In genomic region chr6:106256201-106256968, GRCh38 we compare ENCODE assay signal across 12 cellular contexts.
DNase-seq lines count a peak whose midpoint lies in the region; ATAC-seq and TF ChIP-seq lines count a peak whose summit lies in the region.
"Had no signal": no experiment of that assay in that cellular context is flagged by ENCODE, and none has a peak within 500 bp of the region (broad histone marks: within the 10 kb centered on the region; RNA-seq: fewer than 3 reads in every experiment).

No MANE protein-coding gene starts in this region.

- H3K27me3 ChIP-seq in neural cell (ENCODE audit: insufficient read depth, low read depth, low read length), result no peaks in the 10 kb centered on the region

- TF ChIP-seq EP300 in neural cell (conservative IDR thresholded peaks at IDR 0.05; ENCODE audit: poor library complexity, severe bottlenecking), result no peak

- peak overlapping the region; percentile 29 for H3K4me2 ChIP-seq in neural cell (ENCODE audit: low read length)

- H3K27ac ChIP-seq in neural cell (ENCODE audit: low read length), result no peak overlapping the region
- H3K27ac ChIP-seq: 22Rv1 had no signal

- H3K9me2 ChIP-seq in neural cell (ENCODE audit: insufficient read depth, low read length), result no peaks in the 10 kb centered on the region

- H3K36me3 ChIP-seq in neural cell (ENCODE audit: insufficient read depth, low read length), result no peaks in the 10 kb centered on the region

- H2AFZ ChIP-seq in neural cell (ENCODE audit: low read depth, low read length), result no peak overlapping the region

- H3K9me3 ChIP-seq in neural cell (ENCODE audit: low read length), result no peaks in the 10 kb centered on the region

- H3K9ac ChIP-seq in neural cell (ENCODE audit: low read length), result no peak overlapping the region

- TF ChIP-seq RAD21 in neural cell (conservative IDR thresholded peaks at IDR 0.05), result no peak

- H3F3A ChIP-seq in neural cell (ENCODE audit: insufficient read depth, low read length, poor library complexity, severe bottlenecking), result peaks cover 5% of the 10 kb centered on the region

- no peaks in the 10 kb centered on the region for H4K20me1 ChIP-seq in neural cell (ENCODE audit: insufficient read depth)

- peak; percentile 2 for DNase-seq in DMS53 (lab: John Stamatoyannopoulos, UW)
- no peak for DNase-seq in DMS53 treated with DMSO at 0.1 percent for 48 hours (lab: John Stamatoyannopoulos, UW; ENCODE audit: unreplicated experiment)
- peak; percentile 74 for DNase-seq in NCI-H69 (lab: John Stamatoyannopoulos, UW)
- DNase-seq in epithelial cell of esophagus (ENCODE audit: low read depth), result peak; percentile 73
- DNase-seq in iPS-NIHi7 (ENCODE audit: extremely low spot score), result no peak
- DNase-seq: activated effector memory CD4-positive, alpha-beta T cell treated with Interleukin-2 at 50 U/mL for 16 hours; CD8-positive, alpha-beta T cell; naive thymus-derived CD8-positive, alpha-beta T cell had no signal

- H3K4me3 ChIP-seq in epithelial cell of esophagus (ENCODE audit: low read length), result no peak overlapping the region
- peak overlapping the region; percentile 22 for H3K4me3 ChIP-seq in neural cell (ENCODE audit: low read length)

- TF ChIP-seq CTCF in epithelial cell of esophagus (IDR thresholded peaks at IDR 0.05; ENCODE audit: insufficient read depth, low read depth, low read length, missing control alignments) (no peak), neural cell (IDR thresholded peaks at IDR 0.05; ENCODE audit: poor library complexity, severe bottlenecking) (no peak)

- ATAC-seq in GM19395 (IDR thresholded peaks at IDR 0.05; ENCODE audit: unreplicated experiment), result no peak
- ATAC-seq in HG03521 (IDR thresholded peaks at IDR 0.05; ENCODE audit: unreplicated experiment), result no peak
- ATAC-seq: CD8-positive, alpha-beta T cell; naive thymus-derived CD8-positive, alpha-beta T cell had no signal

- H3K79me2 ChIP-seq in neural cell (replicated peaks; ENCODE audit: insufficient read depth, low read length), result no peaks in the 10 kb centered on the region

TF ChIP-seq in neural cell, 6 proteins besides CTCF, POLR2A, EP300 and RAD21:
- TF ChIP-seq SMC3 (conservative IDR thresholded peaks at IDR 0.05; ENCODE audit: poor library complexity) (no peak), EZH2 (IDR thresholded peaks at IDR 0.05; ENCODE audit: borderline replicate concordance, insufficient read depth, low read length, poor library complexity, severe bottlenecking) (no peak), TAF1 (IDR thresholded peaks at IDR 0.05; ENCODE audit: low read depth) (no peak), REST (IDR thresholded peaks at IDR 0.05; ENCODE audit: borderline replicate concordance) (no peak)

Comparison
In these comparisons a context has a peak if more than half of its experiments do, and no peak if none do; other contexts are left out.
1. DNase-seq: peak in DMS53 (single experiment), NCI-H69 (single experiment) and epithelial cell of esophagus (single experiment); none in DMS53 treated with DMSO at 0.1 percent for 48 hours (single experiment) and iPS-NIHi7 (single experiment).